Comparison of ENCODE assay signal across 8 cellular contexts in genomic region chr1:90133133-90133532, GRCh38.
DNase-seq lines count a peak whose midpoint lies in the region; ATAC-seq, FAIRE-seq and TF ChIP-seq lines count a peak whose summit lies in the region.

No MANE protein-coding gene starts in this region.

- peak; percentile 18 for DNase-seq in ELF-1 (ENCODE audit: low read depth, low spot score)
- peak; percentile 41 for DNase-seq in LHCN-M2 (ENCODE audit: low read depth)
- DNase-seq in RKO (ENCODE audit: low spot score), result peak; percentile 58
- DNase-seq in fibroblast of villous mesenchyme (ENCODE audit: low read depth), result peak; percentile 2
- no peak for DNase-seq in tibial artery
- DNase-seq in frontal cortex (ENCODE audit: low spot score in 2 of 2), result no peak

- intact Hi-C loops in tibial artery (cut with DNase I; ENCODE audit: low total_unique reads), result no loop called here

- no peaks in the 10 kb centered on the region for H3K9me3 ChIP-seq in tibial artery

- H3K27me3 ChIP-seq in tibial artery, result no peaks in the 10 kb centered on the region

- no peak for ATAC-seq in HG02678 (IDR thresholded peaks at IDR 0.05; ENCODE audit: unreplicated experiment)
- ATAC-seq in HG03025 (IDR thresholded peaks at IDR 0.05; ENCODE audit: low FRiP score, unreplicated experiment), result no peak

- no peaks in the 10 kb centered on the region for H3K36me3 ChIP-seq in tibial artery

- peaks cover 0 to 10% (median 0%) of the 10 kb centered on the region in 4 donors for H3K4me1 ChIP-seq in tibial artery

- TF ChIP-seq CTCF in fibroblast of villous mesenchyme (IDR thresholded peaks at IDR 0.05; ENCODE audit: insufficient read depth, low read depth, low read length) (peak; percentile 21), tibial artery (IDR thresholded peaks at IDR 0.05) (peak; percentile 48 to 60)

- H3K4me3 ChIP-seq in fibroblast of villous mesenchyme (ENCODE audit: low read depth, low read length) (no peak overlapping the region), tibial artery (no peak overlapping the region)

- FAIRE-seq in frontal cortex (lab: Jason Lieb, UNC), result no peak

- H3K27ac ChIP-seq in tibial artery, result no peak overlapping the region

Comparison
In these comparisons a context has a peak if more than half of its experiments do, and no peak if none do; other contexts are left out.
1. DNase-seq: peak in ELF-1 (single experiment), LHCN-M2 (single experiment), RKO (single experiment) and fibroblast of villous mesenchyme (single experiment); none in tibial artery (0 of 2) and frontal cortex (0 of 2).